ENCODE assay signal across 1 cellular context in genomic region chr22:45597460-45598192, GRCh38.
A peak's percentile ranks its signal among the peaks of the same experiment; 100 is the strongest.
TF ChIP-seq lines count a peak whose summit lies in the region.

No MANE protein-coding gene starts in this region.

TF ChIP-seq in HepG2, 621 proteins besides CTCF, POLR2A, EP300 and RAD21 (continued from another document and continues in another):
- TF ChIP-seq ARID2 (CRISPR knock-in tag; IDR thresholded peaks at IDR 0.05; ENCODE audit: borderline replicate concordance) (no peak), ZNF280D (CRISPR knock-in tag; IDR thresholded peaks at IDR 0.05) (no peak), ZSCAN29 (CRISPR knock-in tag; conservative IDR thresholded peaks at IDR 0.05) (no peak; the same call in 1 of the 2 replicates), ZMYM3 (CRISPR knock-in tag; IDR thresholded peaks at IDR 0.05) (peak; percentile 83), IKZF5 (CRISPR knock-in tag; IDR thresholded peaks at IDR 0.05) (peak; percentile 62; the same call in 1 of the 2 replicates), SOX5 (CRISPR knock-in tag; IDR thresholded peaks at IDR 0.05; ENCODE audit: borderline replicate concordance) (peak; percentile 41; the same call in 1 of the 2 replicates), ZNF263 (CRISPR knock-in tag; IDR thresholded peaks at IDR 0.05) (no peak), ZNF556 (CRISPR knock-in tag; IDR thresholded peaks at IDR 0.05; ENCODE audit: borderline replicate concordance) (peak; percentile 37; the same call in 1 of the 2 replicates), CENPT (CRISPR knock-in tag; IDR thresholded peaks at IDR 0.05; ENCODE audit: low read depth) (no peak), GMEB2 (CRISPR knock-in tag; IDR thresholded peaks at IDR 0.05; ENCODE audit: low read depth) (no peak), ZNF296 (CRISPR knock-in tag; conservative IDR thresholded peaks at IDR 0.05) (no peak), SSRP1 (CRISPR knock-in tag; IDR thresholded peaks at IDR 0.05) (no peak), ZNF776 (CRISPR knock-in tag; IDR thresholded peaks at IDR 0.05) (no peak), BRD4 (CRISPR knock-in tag; IDR thresholded peaks at IDR 0.05) (0 out of 2 replicates have a peak, but pooled peaks have one; percentile 15), E2F1 (CRISPR knock-in tag; IDR thresholded peaks at IDR 0.05) (no peak), HNRNPK (IDR thresholded peaks at IDR 0.05; ENCODE audit: low read depth, low read length, poor library complexity, severe bottlenecking) (no peak), PATZ1 (CRISPR knock-in tag; IDR thresholded peaks at IDR 0.05) (peak; percentile 79), ZNF512 (CRISPR knock-in tag; IDR thresholded peaks at IDR 0.05) (no peak), KLF16 (CRISPR knock-in tag; IDR thresholded peaks at IDR 0.05) (no peak), ZBTB33 (CRISPR knock-in tag; IDR thresholded peaks at IDR 0.05) (no peak), NFE2L1 (CRISPR knock-in tag; IDR thresholded peaks at IDR 0.05; ENCODE audit: borderline replicate concordance) (no peak), RXRB (CRISPR knock-in tag; IDR thresholded peaks at IDR 0.05; ENCODE audit: borderline replicate concordance) (peak; percentile 36; the same call in 1 of the 2 replicates), AHR (CRISPR knock-in tag; IDR thresholded peaks at IDR 0.05) (no peak), ZNF264 (CRISPR knock-in tag; IDR thresholded peaks at IDR 0.05) (no peak), SNAI1 (CRISPR knock-in tag; IDR thresholded peaks at IDR 0.05; ENCODE audit: borderline replicate concordance) (no peak), ZNF235 (CRISPR knock-in tag; IDR thresholded peaks at IDR 0.05; ENCODE audit: borderline replicate concordance) (no peak), ZC3H13 (CRISPR knock-in tag; IDR thresholded peaks at IDR 0.05) (no peak), ZNF138 (CRISPR knock-in tag; IDR thresholded peaks at IDR 0.05; ENCODE audit: low read depth) (no peak), CREM (IDR thresholded peaks at IDR 0.05) (peak; percentile 32; the same call in 1 of the 2 replicates), CREM (CRISPR knock-in tag; IDR thresholded peaks at IDR 0.05) (no peak), ZNF780A (CRISPR knock-in tag; IDR thresholded peaks at IDR 0.05) (no peak), ELF1 (CRISPR knock-in tag; IDR thresholded peaks at IDR 0.05) (no peak; the same call in none of the 2 replicates), ZNF121 (CRISPR knock-in tag; IDR thresholded peaks at IDR 0.05) (peak; percentile 57), ZSCAN30 (CRISPR knock-in tag; IDR thresholded peaks at IDR 0.05) (no peak), MTF1 (CRISPR knock-in tag; IDR thresholded peaks at IDR 0.05) (no peak), NFKBIZ (CRISPR knock-in tag; IDR thresholded peaks at IDR 0.05) (no peak), PAWR (CRISPR knock-in tag; IDR thresholded peaks at IDR 0.05; ENCODE audit: borderline replicate concordance) (no peak), U2AF1 (optimal IDR thresholded peaks at IDR 0.05; ENCODE audit: low read depth, low read length) (no peak), ZBTB20 (CRISPR knock-in tag; IDR thresholded peaks at IDR 0.05; ENCODE audit: borderline replicate concordance, low read depth) (0 out of 2 replicates have a peak, but pooled peaks have one; percentile 27), ZFP82 (CRISPR knock-in tag; IDR thresholded peaks at IDR 0.05; ENCODE audit: borderline replicate concordance) (no peak), NR2F6 (IDR thresholded peaks at IDR 0.05) (peak; percentile 44; the same call in 1 of the 2 replicates), NR2F6 (CRISPR knock-in tag; IDR thresholded peaks at IDR 0.05) (peak; percentile 56; the same call in 1 of the 2 replicates), FOXA1 (IDR thresholded peaks at IDR 0.05) (no peak), FOXA1 (CRISPR knock-in tag; IDR thresholded peaks at IDR 0.05) (peak; percentile 91), EHMT2 (IDR thresholded peaks at IDR 0.05; ENCODE audit: borderline replicate concordance, low read depth, low read length) (no peak), EEA1 (CRISPR knock-in tag; IDR thresholded peaks at IDR 0.05; ENCODE audit: borderline replicate concordance) (no peak), ZNF670 (CRISPR knock-in tag; IDR thresholded peaks at IDR 0.05; ENCODE audit: borderline replicate concordance) (no peak), ZNF724P (CRISPR knock-in tag; IDR thresholded peaks at IDR 0.05; ENCODE audit: borderline replicate concordance) (no peak), ZNF230 (CRISPR knock-in tag; IDR thresholded peaks at IDR 0.05) (0 out of 2 replicates have a peak, but pooled peaks have one; percentile 32), KDM2A (CRISPR knock-in tag; IDR thresholded peaks at IDR 0.05; ENCODE audit: borderline replicate concordance, low read depth) (peak; percentile 36; the same call in 1 of the 2 replicates), ZNF766 (CRISPR knock-in tag; IDR thresholded peaks at IDR 0.05; ENCODE audit: borderline replicate concordance) (no peak; the same call in 1 of the 2 replicates), HOXA5 (CRISPR knock-in tag; IDR thresholded peaks at IDR 0.05) (no peak), CAMTA2 (CRISPR knock-in tag; IDR thresholded peaks at IDR 0.05; ENCODE audit: borderline replicate concordance) (no peak), CENPX (CRISPR knock-in tag; IDR thresholded peaks at IDR 0.05) (no peak), RFXANK (CRISPR knock-in tag; IDR thresholded peaks at IDR 0.05) (no peak), ZBTB7A (CRISPR knock-in tag; IDR thresholded peaks at IDR 0.05) (peak; percentile 44; the same call in 1 of the 2 replicates), ZNF720 (CRISPR knock-in tag; IDR thresholded peaks at IDR 0.05) (no peak), ZNF790 (CRISPR knock-in tag; IDR thresholded peaks at IDR 0.05; ENCODE audit: borderline replicate concordance) (peak; percentile 49; the same call in 1 of the 2 replicates), TBP (CRISPR knock-in tag; IDR thresholded peaks at IDR 0.05) (no peak), MED1 (CRISPR knock-in tag; IDR thresholded peaks at IDR 0.05) (peak; percentile 65; the same call in 1 of the 2 replicates), ZUFSP (CRISPR knock-in tag; IDR thresholded peaks at IDR 0.05; ENCODE audit: borderline replicate concordance) (no peak), SNAPC2 (CRISPR knock-in tag; IDR thresholded peaks at IDR 0.05) (no peak), POLR2AphosphoS5 (IDR thresholded peaks at IDR 0.05; ENCODE audit: low read depth, low read length) (no peak), SP5 (CRISPR knock-in tag; IDR thresholded peaks at IDR 0.05; ENCODE audit: borderline replicate concordance, low read depth) (no peak), ZSCAN25 (CRISPR knock-in tag; IDR thresholded peaks at IDR 0.05) (no peak)
